In genomic region chr10:80964955-80965614, GRCh38 we compare ENCODE assay signal across 11 cellular contexts.
DNase-seq lines count a peak whose midpoint lies in the region; ATAC-seq and TF ChIP-seq lines count a peak whose summit lies in the region.
"Had no signal": no experiment of that assay in that cellular context is flagged by ENCODE, and none has a peak within 500 bp of the region (broad histone marks: within the 10 kb centered on the region; RNA-seq: fewer than 3 reads in every experiment).

No MANE protein-coding gene starts in this region.

- peak overlapping the region; percentile 39 for H2AFZ ChIP-seq in Loucy (ENCODE audit: low read length)
- H2AFZ ChIP-seq: hepatocyte had no signal

- H3K4me2 ChIP-seq in Loucy (ENCODE audit: low read depth, low read length, poor library complexity, severe bottlenecking), result peak overlapping the region; percentile 69
- H3K4me2 ChIP-seq: hepatocyte had no signal

- peaks cover 53% of the 10 kb centered on the region for H3K4me1 ChIP-seq in Loucy (ENCODE audit: insufficient read depth, low read length, poor library complexity, severe bottlenecking)
- H3K4me1 ChIP-seq: upper lobe of right lung had no signal

- DNase-seq in GM06990 (ENCODE audit: extremely low read depth, insufficient read length) (peak; percentile 38), ecto neural progenitor cell (ENCODE audit: low spot score) (no peak), NCI-H1694 treated with DMSO at 0.1 percent for 48 hours (lab: John Stamatoyannopoulos, UW) (no peak)
- DNase-seq in activated CD4-positive, alpha-beta T cell treated with anti-CD3 and anti-CD28 coated beads, Interleukin-2, amount 50 U/mL, for 1 hour, result no peak
- DNase-seq in NK-92 treated with Interleukin-12 subunit alpha and Interleukin-12 subunit beta, amount 100 ng/mL, for 24 hours (lab: John Stamatoyannopoulos, UW), result no peak
- DNase-seq: NCI-H774, upper lobe of right lung had no signal

- no peaks in the 10 kb centered on the region for H4K20me1 ChIP-seq in Loucy (ENCODE audit: insufficient read depth, low read length, poor library complexity, severe bottlenecking)

- H3F3A ChIP-seq in Loucy (ENCODE audit: low read depth), result peaks cover 9% of the 10 kb centered on the region

- H3K9ac ChIP-seq in Loucy (ENCODE audit: low read depth, low read length, poor library complexity, severe bottlenecking), result peak overlapping the region; percentile 53

- H3K9me3 ChIP-seq in Loucy (ENCODE audit: insufficient read depth, low read depth, low read length), result no peaks in the 10 kb centered on the region
- H3K9me3 ChIP-seq: upper lobe of right lung had no signal

- H3K9me2 ChIP-seq in Loucy (replicated peaks; ENCODE audit: low read depth, low read length), result no peaks in the 10 kb centered on the region

- no peak overlapping the region for H3K4me3 ChIP-seq in GM06990 (replicated peaks; ENCODE audit: low read depth, low read length)
- peak overlapping the region; percentile 48 for H3K4me3 ChIP-seq in Loucy (ENCODE audit: low read length, poor library complexity, severe bottlenecking)
- H3K4me3 ChIP-seq: hepatocyte, upper lobe of right lung had no signal

- H3K79me2 ChIP-seq in Loucy (ENCODE audit: insufficient read depth, low read length), result no peaks in the 10 kb centered on the region
- H3K79me2 ChIP-seq: hepatocyte had no signal

- H3K27me3 ChIP-seq in GM06990 (replicated peaks; ENCODE audit: control insufficient read depth, insufficient read depth, low read length), result no peaks in the 10 kb centered on the region
- H3K27me3 ChIP-seq in Loucy (ENCODE audit: insufficient read depth, low read length, poor library complexity, severe bottlenecking), result no peaks in the 10 kb centered on the region
- H3K27me3 ChIP-seq: hepatocyte, upper lobe of right lung had no signal

- TF ChIP-seq CTCF in GM06990 (IDR thresholded peaks at IDR 0.05; ENCODE audit: insufficient read depth, low read length, poor library complexity, severe bottlenecking) (no peak), Loucy (conservative IDR thresholded peaks at IDR 0.05; ENCODE audit: low read length) (no peak)

- H3K36me3 ChIP-seq in GM06990 (ENCODE audit: control insufficient read depth, insufficient read depth, low read length) (no peaks in the 10 kb centered on the region), Loucy (ENCODE audit: insufficient read depth, low read length) (no peaks in the 10 kb centered on the region)
- H3K36me3 ChIP-seq: upper lobe of right lung had no signal

- peak; percentile 72 for ATAC-seq in GM19438 (IDR thresholded peaks at IDR 0.05; ENCODE audit: low read depth, unreplicated experiment)
- ATAC-seq in HG02870 (IDR thresholded peaks at IDR 0.05; ENCODE audit: unreplicated experiment), result peak; percentile 67
- ATAC-seq: upper lobe of right lung had no signal
